ENCODE assay signal across 2 cellular contexts in the genomic region with DNA sequence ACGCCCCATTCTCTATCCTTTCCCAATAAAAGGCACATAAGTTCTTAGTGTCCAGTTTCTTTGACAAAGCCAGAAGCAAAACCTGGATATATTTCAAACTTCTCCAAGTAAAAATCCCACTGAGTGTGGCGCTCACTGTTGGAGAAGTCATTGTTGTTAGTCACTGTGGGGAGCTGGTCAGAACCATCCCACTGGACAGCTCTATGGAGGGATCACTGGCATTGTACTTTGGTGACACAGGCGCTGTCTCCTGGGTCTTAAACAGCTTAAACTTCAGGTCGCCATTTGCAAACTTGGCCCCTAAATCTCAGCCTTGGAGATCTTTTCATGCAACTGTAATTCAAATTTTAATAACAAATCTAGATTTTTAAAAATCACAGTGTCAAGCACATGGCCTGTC.
TF ChIP-seq lines count a peak whose summit lies in the region.

No MANE protein-coding gene starts in this region.

TF ChIP-seq in A549, 52 proteins besides CTCF, POLR2A, EP300 and RAD21 (continued from another document):
- TF ChIP-seq, protein P1, sequence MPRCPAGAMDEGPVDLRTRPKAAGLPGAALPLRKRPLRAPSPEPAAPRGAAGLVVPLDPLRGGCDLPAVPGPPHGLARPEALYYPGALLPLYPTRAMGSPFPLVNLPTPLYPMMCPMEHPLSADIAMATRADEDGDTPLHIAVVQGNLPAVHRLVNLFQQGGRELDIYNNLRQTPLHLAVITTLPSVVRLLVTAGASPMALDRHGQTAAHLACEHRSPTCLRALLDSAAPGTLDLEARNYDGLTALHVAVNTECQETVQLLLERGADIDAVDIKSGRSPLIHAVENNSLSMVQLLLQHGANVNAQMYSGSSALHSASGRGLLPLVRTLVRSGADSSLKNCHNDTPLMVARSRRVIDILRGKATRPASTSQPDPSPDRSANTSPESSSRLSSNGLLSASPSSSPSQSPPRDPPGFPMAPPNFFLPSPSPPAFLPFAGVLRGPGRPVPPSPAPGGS (IDR thresholded peaks at IDR 0.05), result no peak

TF ChIP-seq in HEK293, 187 proteins besides CTCF, POLR2A, EP300 and RAD21 (continued from another document):
- TF ChIP-seq, protein P2, sequence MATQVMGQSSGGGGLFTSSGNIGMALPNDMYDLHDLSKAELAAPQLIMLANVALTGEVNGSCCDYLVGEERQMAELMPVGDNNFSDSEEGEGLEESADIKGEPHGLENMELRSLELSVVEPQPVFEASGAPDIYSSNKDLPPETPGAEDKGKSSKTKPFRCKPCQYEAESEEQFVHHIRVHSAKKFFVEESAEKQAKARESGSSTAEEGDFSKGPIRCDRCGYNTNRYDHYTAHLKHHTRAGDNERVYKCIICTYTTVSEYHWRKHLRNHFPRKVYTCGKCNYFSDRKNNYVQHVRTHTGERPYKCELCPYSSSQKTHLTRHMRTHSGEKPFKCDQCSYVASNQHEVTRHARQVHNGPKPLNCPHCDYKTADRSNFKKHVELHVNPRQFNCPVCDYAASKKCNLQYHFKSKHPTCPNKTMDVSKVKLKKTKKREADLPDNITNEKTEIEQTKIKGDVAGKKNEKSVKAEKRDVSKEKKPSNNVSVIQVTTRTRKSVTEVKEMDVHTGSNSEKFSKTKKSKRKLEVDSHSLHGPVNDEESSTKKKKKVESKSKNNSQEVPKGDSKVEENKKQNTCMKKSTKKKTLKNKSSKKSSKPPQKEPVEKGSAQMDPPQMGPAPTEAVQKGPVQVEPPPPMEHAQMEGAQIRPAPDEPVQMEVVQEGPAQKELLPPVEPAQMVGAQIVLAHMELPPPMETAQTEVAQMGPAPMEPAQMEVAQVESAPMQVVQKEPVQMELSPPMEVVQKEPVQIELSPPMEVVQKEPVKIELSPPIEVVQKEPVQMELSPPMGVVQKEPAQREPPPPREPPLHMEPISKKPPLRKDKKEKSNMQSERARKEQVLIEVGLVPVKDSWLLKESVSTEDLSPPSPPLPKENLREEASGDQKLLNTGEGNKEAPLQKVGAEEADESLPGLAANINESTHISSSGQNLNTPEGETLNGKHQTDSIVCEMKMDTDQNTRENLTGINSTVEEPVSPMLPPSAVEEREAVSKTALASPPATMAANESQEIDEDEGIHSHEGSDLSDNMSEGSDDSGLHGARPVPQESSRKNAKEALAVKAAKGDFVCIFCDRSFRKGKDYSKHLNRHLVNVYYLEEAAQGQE (tag by site-specific recombination; IDR thresholded peaks at IDR 0.05), result peak; percentile 64
TF ChIP-seq in HEK293: peak in this region for 1.
